23 cellular contexts compared by ENCODE assay signal in genomic region chr17:72378414-72379395, GRCh38.
DNase-seq lines count a peak whose midpoint lies in the region; ATAC-seq and FAIRE-seq lines count a peak whose summit lies in the region.
"Had no signal": no experiment of that assay in that cellular context is flagged by ENCODE, and none has a peak within 500 bp of the region (broad histone marks: within the 10 kb centered on the region; RNA-seq: fewer than 3 reads in every experiment).

No MANE protein-coding gene starts in this region.

- DNase-seq in NCI-H1436 (lab: John Stamatoyannopoulos, UW): peak; percentile 18
- no peak for DNase-seq in NCI-H1436 treated with DMSO at 0.1 percent for 48 hours (lab: John Stamatoyannopoulos, UW)
- DNase-seq in NCI-H2081 (lab: John Stamatoyannopoulos, UW): peak; percentile 93 to 97
- peak; percentile 60 for DNase-seq in ecto neural progenitor cell (ENCODE audit: low spot score)
- DNase-seq in putamen (ENCODE audit: low spot score): peak; percentile 25
- DNase-seq in GM19240 (ENCODE audit: insufficient read length, low spot score): no peak
- DNase-seq in urothelium cell line (ENCODE audit: low spot score): no peak
- DNase-seq: activated CD4-positive, alpha-beta memory T cell treated with anti-CD3 and anti-CD28 coated beads for 36 hours; activated gamma-delta T cell treated with Interleukin-2 at 50 U/mL for 16 hours; Calu3; colonic mucosa; EL; endodermal cell; IMR-90; NCI-H1694; NCI-H446; stimulated activated CD4-positive, alpha-beta T cell treated with anti-CD3 and anti-CD28 coated beads, Interleukin-4, amount 100 ng/mL, for 4 hours; stimulated activated naive CD8-positive, alpha-beta T cell treated with anti-CD3 and anti-CD28 coated beads, Interleukin-15, Interleukin-2, amounts not matched to agents 100 U/mL and 50 U/mL, for 24 hours; thyroid gland had no signal

- FAIRE-seq in urothelium cell line (lab: Jason Lieb, UNC): no peak
- FAIRE-seq: RCC 7860 had no signal

- ATAC-seq in HG03095 (IDR thresholded peaks at IDR 0.05; ENCODE audit: unreplicated experiment): no peak
- ATAC-seq: gastroesophageal sphincter; stimulated activated naive CD8-positive, alpha-beta T cell treated with anti-CD3 and anti-CD28 coated beads, Interleukin-15, Interleukin-2, amounts not matched to agents 100 U/mL and 50 U/mL, for 24 hours; WTC11 had no signal

Comparison
In these comparisons a context has a peak if more than half of its experiments do, and no peak if none do; other contexts are left out.
1. DNase-seq: peak in NCI-H1436 (single experiment), NCI-H2081 (2 of 2), ecto neural progenitor cell (single experiment) and putamen (single experiment); none in NCI-H1436 treated with DMSO at 0.1 percent for 48 hours (single experiment), GM19240 (single experiment) and urothelium cell line (single experiment).